20 cellular contexts compared by ENCODE assay signal in the genomic region with DNA sequence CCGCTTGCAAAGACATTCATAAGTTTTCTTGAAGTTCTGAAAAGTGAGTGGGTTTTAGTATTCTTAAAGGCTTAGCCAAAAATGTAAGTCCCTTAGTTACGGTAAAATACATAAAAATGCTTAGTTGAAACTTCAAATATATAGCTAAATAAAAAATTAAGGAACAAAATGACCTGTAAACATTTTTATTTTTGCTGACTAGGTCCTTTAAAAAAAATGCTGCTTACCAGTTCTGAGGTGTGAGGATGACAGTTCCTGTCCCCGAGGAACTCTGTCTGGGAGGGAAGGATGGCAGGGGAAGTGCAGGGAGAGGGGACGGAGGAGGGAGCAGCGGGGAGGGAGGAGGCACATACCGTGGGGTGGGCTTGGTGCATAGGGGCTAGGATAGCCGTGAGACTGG.
DNase-seq lines count a peak whose midpoint lies in the region; ATAC-seq, FAIRE-seq and TF ChIP-seq lines count a peak whose summit lies in the region.
"Had no signal": no experiment of that assay in that cellular context is flagged by ENCODE, and none has a peak within 500 bp of the region (broad histone marks: within the 10 kb centered on the region; RNA-seq: fewer than 3 reads in every experiment).

No MANE protein-coding gene starts in this region.

- H3K14ac ChIP-seq in neuronal stem cell (ENCODE audit: low read length), result no peak overlapping the region

- no peak overlapping the region for H3K4ac ChIP-seq in neuronal stem cell (ENCODE audit: low read length)

- H3K4me1 ChIP-seq in A549, result no peaks in the 10 kb centered on the region
- peaks cover 0 to 6% of the 10 kb centered on the region in 2 donors for H3K4me1 ChIP-seq in neuronal stem cell (ENCODE audit: control insufficient read depth in 2 of 2, insufficient read depth in 1 of 2, low read depth in 1 of 2, low read length in 2 of 2)
- H3K4me1 ChIP-seq: Caco-2 had no signal

- H3K4me1 Mint-ChIP-seq in natural killer cell (peaks cover 31 to 40% of the 10 kb centered on the region in 2 donors), HFFc6 (ENCODE audit: low read depth) (no peaks in the 10 kb centered on the region)
- H3K4me1 Mint-ChIP-seq in CD4-positive, alpha-beta T cell (ENCODE audit: low read depth), result no peaks in the 10 kb centered on the region
- H3K4me1 Mint-ChIP-seq: H9 had no signal

- H4K8ac ChIP-seq in neuronal stem cell (ENCODE audit: low read depth, low read length), result no peak overlapping the region

- no peak overlapping the region for H4K91ac ChIP-seq in neuronal stem cell (ENCODE audit: low read depth, low read length, poor library complexity)

- H3K36me3 ChIP-seq in neuronal stem cell (replicated peaks in 1 of 2; ENCODE audit: control insufficient read depth in 2 of 2, insufficient read depth in 2 of 2, low read length in 2 of 2), result no peaks in the 10 kb centered on the region

- H3K18ac ChIP-seq in neuronal stem cell (ENCODE audit: low read length), result no peak overlapping the region

- 57% methylated on average over 7 of the region's 7 CpGs for WGBS in A549 (ENCODE audit: missing lambda C conversion rate)
- no CpG with 5 or more reads among the region's 7 CpGs for WGBS in neuronal stem cell (ENCODE audit: extremely low coverage in 2 of 2, insufficient read length in 2 of 2, insufficient replicate concordance in 1 of 2), 2 donors

- no peak overlapping the region for H2AFZ ChIP-seq in neuronal stem cell (ENCODE audit: low read length)
- H2AFZ ChIP-seq: GM23248 had no signal

- H3K9me3 Mint-ChIP-seq in natural killer cell, result peaks cover 0 to 3% of the 10 kb centered on the region in 2 donors
- no peaks in the 10 kb centered on the region for H3K9me3 Mint-ChIP-seq in HFFc6
- H3K9me3 Mint-ChIP-seq in CD4-positive, alpha-beta T cell, result peaks cover 3% of the 10 kb centered on the region

- no peak overlapping the region for H2BK120ac ChIP-seq in neuronal stem cell (ENCODE audit: low read depth, low read length)

- no peak for TF ChIP-seq EP300 in A549 (IDR thresholded peaks at IDR 0.05)

- H3K4me3 ChIP-seq in A549, result no peak overlapping the region
- H3K4me3 ChIP-seq in HL-60 (replicated peaks; ENCODE audit: insufficient read depth, low read length), result no peak overlapping the region
- no peak overlapping the region for H3K4me3 ChIP-seq in neuronal stem cell (ENCODE audit: low read length in 2 of 2)
- H3K4me3 ChIP-seq: GM23248 had no signal

- H3K27ac ChIP-seq in A549 (no peak overlapping the region), HL-60 (replicated peaks) (peak overlapping the region; percentile 8; the same call in 1 of the 2 replicates), neuronal stem cell (replicated peaks; ENCODE audit: low read length) (no peak overlapping the region)
- no peak overlapping the region for H3K27ac ChIP-seq in CD4-positive, alpha-beta T cell (ENCODE audit: low read depth, low read length)
- H3K27ac ChIP-seq: GM23248 had no signal

- no peak overlapping the region for H2BK5ac ChIP-seq in neuronal stem cell (ENCODE audit: low read length)

- DNase-seq in A549 (ENCODE audit: low read depth in 1 of 2, low spot score in 1 of 2) (no peak), HL-60 (ENCODE audit: low read depth in 1 of 2, low spot score in 1 of 2) (no peak), natural killer cell (no peak), neuronal stem cell (ENCODE audit: low spot score) (no peak), HFFc6 (no peak), NCI-H226 (no peak)
- DNase-seq in CD4-positive, alpha-beta T cell, result no peak
- DNase-seq: 8988T; C1 segment of cervical spinal cord; Caco-2; CD8-positive, alpha-beta T cell; DMS153; DND-41; GM23248; H9 had no signal

- no peak overlapping the region for H2BK12ac ChIP-seq in neuronal stem cell (ENCODE audit: low read length)

- POLR2A ChIA-PET in A549 (lab: Yijun Ruan, JAX), result no interaction called here
- POLR2A ChIA-PET in CD4-positive, alpha-beta T cell (lab: Charles Lee), result no interaction called here

- no peak overlapping the region for H2BK15ac ChIP-seq in neuronal stem cell (ENCODE audit: low read length)

- TF ChIP-seq POLR2A in A549 (IDR thresholded peaks at IDR 0.05; ENCODE audit: low read length), result no peak

- H3K27me3 Mint-ChIP-seq in natural killer cell (ENCODE audit: low read depth in 2 of 2), result no peaks in the 10 kb centered on the region
- peaks cover 33% of the 10 kb centered on the region for H3K27me3 Mint-ChIP-seq in HFFc6 (ENCODE audit: insufficient read depth)
- H3K27me3 Mint-ChIP-seq in CD4-positive, alpha-beta T cell, result no peaks in the 10 kb centered on the region

- H3K36me3 Mint-ChIP-seq in natural killer cell (no peaks in the 10 kb centered on the region), HFFc6 (ENCODE audit: low read depth) (no peaks in the 10 kb centered on the region)
- H3K36me3 Mint-ChIP-seq in CD4-positive, alpha-beta T cell (ENCODE audit: low read depth), result no peaks in the 10 kb centered on the region

- no peaks in the 10 kb centered on the region for H3K79me1 ChIP-seq in neuronal stem cell (ENCODE audit: low read depth, low read length)

- intact Hi-C loops in natural killer cell (cut with micrococcal nuclease), result no loop called here
- intact Hi-C loops in CD4-positive, alpha-beta T cell (cut with DNase I, micrococcal nuclease), result loop anchor here in 1 of 2 experiments (5.0 kb wide), 1 partner anchor 866 kb away; no protein-coding TSS in a partner anchor

- no peak overlapping the region for H3K9ac ChIP-seq in neuronal stem cell (ENCODE audit: low read depth, low read length, poor library complexity)
- H3K9ac ChIP-seq: GM23248 had no signal

- TF ChIP-seq CTCF in A549 (IDR thresholded peaks at IDR 0.05), result no peak
- no peak for TF ChIP-seq CTCF in HL-60 (IDR thresholded peaks at IDR 0.05; ENCODE audit: insufficient read depth, low read length)
- no peak for TF ChIP-seq CTCF in natural killer cell (IDR thresholded peaks at IDR 0.05)
- no peak for TF ChIP-seq CTCF in HFFc6 (IDR thresholded peaks at IDR 0.05)
- no peak for TF ChIP-seq CTCF in CD4-positive, alpha-beta T cell (IDR thresholded peaks at IDR 0.05)

- H3K23ac ChIP-seq in neuronal stem cell (ENCODE audit: low read depth, low read length, poor library complexity), result no peak overlapping the region

- no peaks in the 10 kb centered on the region for H3K27me3 ChIP-seq in HL-60 (ENCODE audit: insufficient read depth, poor library complexity, severe bottlenecking)
- H3K27me3 ChIP-seq in neuronal stem cell (ENCODE audit: control insufficient read depth in 3 of 3, insufficient read depth in 3 of 3, low read depth in 1 of 3, low read length in 3 of 3), result no peaks in the 10 kb centered on the region
- H3K27me3 ChIP-seq in CD4-positive, alpha-beta T cell (ENCODE audit: control insufficient read depth, insufficient read depth, low read length), result no peaks in the 10 kb centered on the region

- peak overlapping the region; percentile 10 for H3K4me3 Mint-ChIP-seq in natural killer cell
- no peak overlapping the region for H3K4me3 Mint-ChIP-seq in HFFc6
- H3K4me3 Mint-ChIP-seq in CD4-positive, alpha-beta T cell, result no peak overlapping the region
- H3K4me3 Mint-ChIP-seq: CD8-positive, alpha-beta T cell; H9 had no signal

- CTCF ChIA-PET in A549 (lab: Yijun Ruan, JAX), result interaction anchor here (0.6 kb wide), 1 partner anchor 1879 kb away, joined by 3 read pairs; no protein-coding TSS in a partner anchor
- CTCF ChIA-PET in CD4-positive, alpha-beta T cell (lab: Charles Lee), result no interaction called here

- H3K27ac Mint-ChIP-seq in natural killer cell (no peak overlapping the region), HFFc6 (no peak overlapping the region)
- H3K27ac Mint-ChIP-seq in CD4-positive, alpha-beta T cell, result no peak overlapping the region
- H3K27ac Mint-ChIP-seq: CD8-positive, alpha-beta T cell had no signal

- H2AK5ac ChIP-seq in neuronal stem cell (ENCODE audit: low read depth, low read length), result peak overlapping the region; percentile 64

- ATAC-seq in A549 (no peak), natural killer cell (no peak), GM18502 (IDR thresholded peaks at IDR 0.05; ENCODE audit: poor library complexity, unreplicated experiment) (no peak)
- ATAC-seq in CD4-positive, alpha-beta T cell (ENCODE audit: poor library complexity), result no peak
- ATAC-seq: CD8-positive, alpha-beta T cell; HCT116 had no signal

- no peak for FAIRE-seq in A549 (lab: Jason Lieb, UNC)
- FAIRE-seq: G401.6, GM12892, GM19239 had no signal

- H3K4me2 ChIP-seq in A549, result no peak overlapping the region
- no peak overlapping the region for H3K4me2 ChIP-seq in neuronal stem cell (ENCODE audit: insufficient read depth, low read length, poor library complexity, severe bottlenecking)

- no peak for TF ChIP-seq RAD21 in A549 (conservative IDR thresholded peaks at IDR 0.05 in 1 of 2, IDR thresholded peaks at IDR 0.05 in 1 of 2)

- H3K9me3 ChIP-seq in A549 (0 out of 3 replicates have a peak, but pooled peaks cover under 1% of the 10 kb centered on the region), neuronal stem cell (replicated peaks in 1 of 2; ENCODE audit: control insufficient read depth in 2 of 2, insufficient read depth in 1 of 2, low read depth in 1 of 2, low read length in 2 of 2) (no peaks in the 10 kb centered on the region)
- no peaks in the 10 kb centered on the region for H3K9me3 ChIP-seq in CD4-positive, alpha-beta T cell (ENCODE audit: control insufficient read depth, low read length)

TF ChIP-seq in A549, 52 proteins besides CTCF, POLR2A, EP300 and RAD21:
- TF ChIP-seq, protein P1, sequence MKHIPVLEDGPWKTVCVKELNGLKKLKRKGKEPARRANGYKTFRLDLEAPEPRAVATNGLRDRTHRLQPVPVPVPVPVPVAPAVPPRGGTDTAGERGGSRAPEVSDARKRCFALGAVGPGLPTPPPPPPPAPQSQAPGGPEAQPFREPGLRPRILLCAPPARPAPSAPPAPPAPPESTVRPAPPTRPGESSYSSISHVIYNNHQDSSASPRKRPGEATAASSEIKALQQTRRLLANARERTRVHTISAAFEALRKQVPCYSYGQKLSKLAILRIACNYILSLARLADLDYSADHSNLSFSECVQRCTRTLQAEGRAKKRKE (CRISPR knock-in tag; IDR thresholded peaks at IDR 0.05; ENCODE audit: low read depth), result no peak
- peak; percentile 77 for TF ChIP-seq MAFK (IDR thresholded peaks at IDR 0.05; ENCODE audit: partially characterized antibody)
